In genomic region chr10:84613336-84614021, GRCh38 we compare ENCODE assay signal across 1 cellular context.
TF ChIP-seq lines count a peak whose summit lies in the region.

No MANE protein-coding gene starts in this region.

TF ChIP-seq in GM23338, 12 proteins besides CTCF, POLR2A, EP300 and RAD21 (continued from another document):
- TF ChIP-seq ZNF462 (CRISPR knock-in tag; IDR thresholded peaks at IDR 0.05): no peak
- TF ChIP-seq EZH2 (IDR thresholded peaks at IDR 0.05; ENCODE audit: low read depth, unreplicated experiment): no peak
- TF ChIP-seq POLR2AphosphoS5 (IDR thresholded peaks at IDR 0.05; ENCODE audit: low read depth): no peak
- TF ChIP-seq EZH2phosphoT487 (IDR thresholded peaks at IDR 0.05; ENCODE audit: unreplicated experiment): no peak
- TF ChIP-seq ETS1 (IDR thresholded peaks at IDR 0.05): no peak
- TF ChIP-seq ZNF331 (CRISPR knock-in tag; IDR thresholded peaks at IDR 0.05; ENCODE audit: low read depth): no peak
